Comparison of ENCODE assay signal across 25 cellular contexts in the genomic region with DNA sequence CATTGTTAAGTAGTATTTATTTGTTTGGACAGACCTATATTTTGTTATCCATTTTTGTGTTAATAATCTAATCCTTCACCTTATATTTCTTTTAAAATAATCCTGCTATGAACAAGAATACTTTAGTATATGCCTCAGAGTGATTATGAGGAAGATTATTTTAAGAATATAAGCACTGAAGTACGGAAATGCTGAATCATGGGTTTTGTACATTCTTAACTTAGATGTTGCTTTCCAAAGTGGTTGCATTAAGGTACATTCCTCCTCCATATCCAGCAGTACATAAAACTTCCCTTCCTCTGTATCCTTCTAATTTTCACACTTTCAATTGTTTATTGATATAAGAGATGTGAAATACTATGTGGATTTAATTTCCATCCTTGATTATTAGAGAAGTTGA.
"Had no signal": no experiment of that assay in that cellular context is flagged by ENCODE, and none has a peak within 500 bp of the region (broad histone marks: within the 10 kb centered on the region; RNA-seq: fewer than 3 reads in every experiment).

No MANE protein-coding gene starts in this region.

- ATAC-seq: naive thymus-derived CD4-positive, alpha-beta T cell; natural killer cell; pancreas; psoas muscle; right cardiac atrium; sciatic nerve; stimulated activated effector memory CD8-positive, alpha-beta T cell treated with anti-CD3 and anti-CD28 coated beads, Interleukin-12 subunit alpha, Interleukin-12 subunit beta, amount 100 ng/mL, for 72 hours; stimulated activated naive B cell treated with anti-CD40 and anti-IgM and Interleukin-4, amounts not matched to agents 10 μg/mL and 1 μg/mL and 100 μg/mL, for 72 hours had no signal

- H3K9me3 ChIP-seq: pancreas, psoas muscle, stomach, thoracic aorta, thyroid gland, upper lobe of left lung had no signal

- H3K4me3 ChIP-seq: neural progenitor cell, pancreas, psoas muscle, skin epidermis, smooth muscle cell, spleen, stomach, thoracic aorta, thyroid gland, tibial nerve, upper lobe of left lung had no signal

- H3K4me1 ChIP-seq: neural progenitor cell, pancreas, psoas muscle, spleen, stomach, thyroid gland, tibial nerve, upper lobe of left lung had no signal

- H3K36me3 ChIP-seq: neural progenitor cell, pancreas, spleen, stomach, thoracic aorta, thyroid gland, tibial nerve, upper lobe of left lung had no signal

- H2AFZ ChIP-seq: neural progenitor cell had no signal

- FAIRE-seq: pancreas, urothelium cell line had no signal

- H3K9ac ChIP-seq: neural progenitor cell had no signal

- H3K27me3 ChIP-seq: neural progenitor cell, pancreas, spleen, stomach, thyroid gland, tibial nerve, upper lobe of left lung had no signal

- H3K27ac ChIP-seq: neural progenitor cell, pancreas, psoas muscle, skin epidermis, spleen, stomach, thoracic aorta, thyroid gland, tibial nerve, upper lobe of left lung had no signal

- DNase-seq: naive thymus-derived CD4-positive, alpha-beta T cell; natural killer cell; occipital lobe; pancreas; psoas muscle; right cardiac atrium; spleen; stimulated activated CD4-positive, alpha-beta T cell treated with anti-CD3 and anti-CD28 coated beads, Interleukin-12 subunit alpha, Interleukin-12 subunit beta, amount 100 ng/mL, for 4 hours; stimulated activated CD4-positive, alpha-beta T cell treated with anti-CD3 and anti-CD28 coated beads, Interleukin-1b, Interleukin-23, amount 100 ng/mL, for 48 hours; stimulated activated CD4-positive, alpha-beta T cell treated with anti-CD3 and anti-CD28 coated beads, Interleukin-4, amount 100 ng/mL, for 1 hour; stimulated activated CD4-positive, alpha-beta T cell treated with anti-CD3 and anti-CD28 coated beads, Interleukin-4, amount 100 ng/mL, for 4 hours; stimulated activated naive B cell treated with anti-CD40 and anti-IgM and Interleukin-4, amounts not matched to agents 10 μg/mL and 1 μg/mL and 100 μg/mL, for 72 hours; stimulated activated naive CD4-positive, alpha-beta T cell treated with Interleukin-2 at 50 U/mL for 16 hours; stomach; thyroid gland; trophoblast cell; upper lobe of left lung had no signal

- H3K4me2 ChIP-seq: neural progenitor cell, smooth muscle cell had no signal
